14 cellular contexts compared by ENCODE assay signal in genomic region chr2:168470188-168470879, GRCh38. TPM values are rescaled to one million over a fixed set of nuclear protein-coding genes. Genes with fewer than 3 reads are reported as not detected.
A peak's percentile ranks its signal among the peaks of the same experiment; 100 is the strongest.
DNase-seq lines count a peak whose midpoint lies in the region; ATAC-seq, FAIRE-seq and TF ChIP-seq lines count a peak whose summit lies in the region.
"Had no signal": no experiment of that assay in that cellular context is flagged by ENCODE, and none has a peak within 500 bp of the region (broad histone marks: within the 10 kb centered on the region; RNA-seq: fewer than 3 reads in every experiment).

No MANE protein-coding gene starts in this region.

- no peaks in the 10 kb centered on the region for H3K27me3 Mint-ChIP-seq in immature natural killer cell (ENCODE audit: low read depth in 3 of 3)
- H3K27me3 Mint-ChIP-seq in activated T-helper 2 cell treated with anti-CD3 and anti-CD28 coated beads, Interferon-gamma antibody, Interleukin-2, Interleukin-4, amounts not matched to agents 10 μg/mL and 5 μg/mL and 100 μg/mL, durations not matched to agents 14 hours and 24 hours and 36 hours (ENCODE audit: low read depth) = no peaks in the 10 kb centered on the region
- H3K27me3 Mint-ChIP-seq: IgD-negative memory B cell had no signal

- intact Hi-C loops in activated T-helper 2 cell treated with anti-CD3 and anti-CD28 coated beads, Interferon-gamma antibody, Interleukin-2, Interleukin-4, amounts not matched to agents 10 μg/mL and 5 μg/mL and 100 μg/mL, durations not matched to agents 14 hours and 24 hours and 36 hours (cut with micrococcal nuclease) = no loop called here

- H3K4me2 ChIP-seq in A549 = no peak overlapping the region

- H3K4me1 ChIP-seq in A549 = peaks cover 30% of the 10 kb centered on the region

- DNase-seq in A549 (ENCODE audit: low read depth in 1 of 2, low spot score in 1 of 2) = no peak
- DNase-seq in NCI-H2227 treated with DMSO at 0.1 percent for 48 hours (lab: John Stamatoyannopoulos, UW) = peak; percentile 26
- no peak for DNase-seq in immature natural killer cell
- no peak for DNase-seq in A172 (ENCODE audit: low spot score)
- no peak for DNase-seq in stimulated activated CD4-positive, alpha-beta T cell treated with anti-CD3 and anti-CD28 coated beads, Interleukin-12 subunit alpha, Interleukin-12 subunit beta, amount 100 ng/mL, for 4 hours
- no peak for DNase-seq in NCI-H128 (lab: John Stamatoyannopoulos, UW; ENCODE audit: unreplicated experiment)
- DNase-seq in activated T-helper 2 cell treated with anti-CD3 and anti-CD28 coated beads, Interferon-gamma antibody, Interleukin-2, Interleukin-4, amounts not matched to agents 10 μg/mL and 5 μg/mL and 100 μg/mL, durations not matched to agents 14 hours and 24 hours and 36 hours (ENCODE audit: low spot score) = no peak
- DNase-seq: activated CD8-positive, alpha-beta memory T cell treated with anti-CD3 and anti-CD28 coated beads, Interleukin-2, amount 10 ng/mL, durations not matched to agents 7 days and 5 days; aorta; T1000 had no signal

- no peak for TF ChIP-seq CTCF in A549 (IDR thresholded peaks at IDR 0.05)

- 88% methylated on average over 3 of the region's 3 CpGs for WGBS in A549 (ENCODE audit: missing lambda C conversion rate)

- no peak for TF ChIP-seq POLR2A in A549 (IDR thresholded peaks at IDR 0.05; ENCODE audit: low read length)

- CTCF ChIA-PET in A549 (lab: Yijun Ruan, JAX) = interaction anchor here (0.9 to 1.5 kb wide), 3 partner anchors 14 to 289 kb away, joined by 3 read pairs; partner anchors contain the start of gene CERS6

- no peaks in the 10 kb centered on the region for H3K9me3 Mint-ChIP-seq in immature natural killer cell
- no peaks in the 10 kb centered on the region for H3K9me3 Mint-ChIP-seq in activated T-helper 2 cell treated with anti-CD3 and anti-CD28 coated beads, Interferon-gamma antibody, Interleukin-2, Interleukin-4, amounts not matched to agents 10 μg/mL and 5 μg/mL and 100 μg/mL, durations not matched to agents 14 hours and 24 hours and 36 hours
- H3K9me3 Mint-ChIP-seq: IgD-negative memory B cell had no signal

- peak overlapping the region in 5 of 6 donors; percentile 18 to 80 (median 55) for H3K27ac Mint-ChIP-seq in immature natural killer cell
- H3K27ac Mint-ChIP-seq in activated T-helper 2 cell treated with anti-CD3 and anti-CD28 coated beads, Interferon-gamma antibody, Interleukin-2, Interleukin-4, amounts not matched to agents 10 μg/mL and 5 μg/mL and 100 μg/mL, durations not matched to agents 14 hours and 24 hours and 36 hours = no peak overlapping the region
- H3K27ac Mint-ChIP-seq: activated CD8-positive, alpha-beta memory T cell treated with anti-CD3 and anti-CD28 coated beads, Interleukin-2, amount 10 ng/mL, durations not matched to agents 7 days and 5 days had no signal

- H3K4me3 Mint-ChIP-seq in immature natural killer cell = peak overlapping the region in 3 of 5 donors; percentile 1 to 21 (median 15)
- H3K4me3 Mint-ChIP-seq in activated T-helper 2 cell treated with anti-CD3 and anti-CD28 coated beads, Interferon-gamma antibody, Interleukin-2, Interleukin-4, amounts not matched to agents 10 μg/mL and 5 μg/mL and 100 μg/mL, durations not matched to agents 14 hours and 24 hours and 36 hours (ENCODE audit: low read depth) = no peak overlapping the region
- H3K4me3 Mint-ChIP-seq: activated CD8-positive, alpha-beta memory T cell treated with anti-CD3 and anti-CD28 coated beads, Interleukin-2, amount 10 ng/mL, durations not matched to agents 7 days and 5 days had no signal

- POLR2A ChIA-PET in A549 (lab: Yijun Ruan, JAX) = interaction anchor here (0.7 kb wide), 1 partner anchor 14 kb away, joined by 3 read pairs; the partner anchor contains the start of gene CERS6

- ATAC-seq in A549 (peak; percentile 28 to 29; a peak in 1 of 6 replicates), GM18868 (IDR thresholded peaks at IDR 0.05; ENCODE audit: unreplicated experiment) (peak; percentile 13)
- ATAC-seq: activated CD8-positive, alpha-beta memory T cell treated with anti-CD3 and anti-CD28 coated beads, Interleukin-2, amount 10 ng/mL, durations not matched to agents 7 days and 5 days had no signal

- H3K4me3 ChIP-seq in A549 = no peak overlapping the region
- H3K4me3 ChIP-seq: skin epidermis had no signal

- H3K27ac ChIP-seq in A549 = no peak overlapping the region
- H3K27ac ChIP-seq: skin epidermis had no signal

- TF ChIP-seq EP300 in A549 (IDR thresholded peaks at IDR 0.05) = no peak

- no peak for TF ChIP-seq RAD21 in A549 (conservative IDR thresholded peaks at IDR 0.05 in 1 of 2, IDR thresholded peaks at IDR 0.05 in 1 of 2)

- FAIRE-seq in A549 (lab: Jason Lieb, UNC) = no peak
- FAIRE-seq: endothelial cell of umbilical vein had no signal

- H3K9me3 ChIP-seq in A549 = no peaks in the 10 kb centered on the region

- no peaks in the 10 kb centered on the region for H3K36me3 Mint-ChIP-seq in immature natural killer cell
- peaks cover 3% of the 10 kb centered on the region for H3K36me3 Mint-ChIP-seq in activated T-helper 2 cell treated with anti-CD3 and anti-CD28 coated beads, Interferon-gamma antibody, Interleukin-2, Interleukin-4, amounts not matched to agents 10 μg/mL and 5 μg/mL and 100 μg/mL, durations not matched to agents 14 hours and 24 hours and 36 hours (ENCODE audit: low read depth)
- H3K36me3 Mint-ChIP-seq: IgD-negative memory B cell had no signal

- H3K4me1 Mint-ChIP-seq in immature natural killer cell = peaks cover 56 to 62% of the 10 kb centered on the region in 2 donors
- H3K4me1 Mint-ChIP-seq in activated T-helper 2 cell treated with anti-CD3 and anti-CD28 coated beads, Interferon-gamma antibody, Interleukin-2, Interleukin-4, amounts not matched to agents 10 μg/mL and 5 μg/mL and 100 μg/mL, durations not matched to agents 14 hours and 24 hours and 36 hours (ENCODE audit: low read depth) = peaks cover 46% of the 10 kb centered on the region

TF ChIP-seq in A549, 52 proteins besides CTCF, POLR2A, EP300 and RAD21:
- TF ChIP-seq ZC3H11A (IDR thresholded peaks at IDR 0.05) = no peak
- no peak for TF ChIP-seq KDM1A (IDR thresholded peaks at IDR 0.05; ENCODE audit: low read depth)
- no peak for TF ChIP-seq ESRRA (IDR thresholded peaks at IDR 0.05; ENCODE audit: borderline replicate concordance, low read length)
- no peak for TF ChIP-seq GATA3 (IDR thresholded peaks at IDR 0.05; ENCODE audit: borderline replicate concordance)
- no peak for TF ChIP-seq CBX2 (IDR thresholded peaks at IDR 0.05; ENCODE audit: borderline replicate concordance, low read depth)
- TF ChIP-seq ZSCAN20 (CRISPR knock-in tag; IDR thresholded peaks at IDR 0.05) = no peak
- no peak for TF ChIP-seq FOSL2 (IDR thresholded peaks at IDR 0.05)
- no peak for TF ChIP-seq FOSL2 (CRISPR knock-in tag; IDR thresholded peaks at IDR 0.05)
- no peak for TF ChIP-seq MAFK (IDR thresholded peaks at IDR 0.05; ENCODE audit: partially characterized antibody)
- no peak for TF ChIP-seq HOXB13 (CRISPR knock-in tag; IDR thresholded peaks at IDR 0.05; ENCODE audit: low read depth)
- no peak for TF ChIP-seq NPAS2 (CRISPR knock-in tag; IDR thresholded peaks at IDR 0.05; ENCODE audit: borderline replicate concordance)
- no peak for TF ChIP-seq RNF2 (IDR thresholded peaks at IDR 0.05; ENCODE audit: borderline replicate concordance, low read depth)
- no peak for TF ChIP-seq MYC (IDR thresholded peaks at IDR 0.05; ENCODE audit: borderline replicate concordance, low read length)
- TF ChIP-seq E2F6 (IDR thresholded peaks at IDR 0.05; ENCODE audit: borderline replicate concordance, low read depth) = no peak
- TF ChIP-seq ZNF302 (CRISPR knock-in tag; IDR thresholded peaks at IDR 0.05) = no peak
- TF ChIP-seq RFX5 (IDR thresholded peaks at IDR 0.05) = no peak
- no peak for TF ChIP-seq USF2 (IDR thresholded peaks at IDR 0.05)
- TF ChIP-seq TFCP2L1 (CRISPR knock-in tag; IDR thresholded peaks at IDR 0.05) = no peak
- no peak for TF ChIP-seq BHLHE40 (IDR thresholded peaks at IDR 0.05; ENCODE audit: low read depth, low read length)
- TF ChIP-seq NR3C1 (IDR thresholded peaks at IDR 0.05) = no peak

RNA-seq across cellular contexts. Expression of gene CERS6, which starts 14.3 kb away (rescaled TPM):
- polyA plus RNA-seq in A549 (2011; rRNA removed) (16.9 and 19.0 TPM in 2 replicates), A549 (2017; fragmentation: RNase III; extraction: RNeasy Plus Mini Kit Qiagen cat#74134 plus additional on column Dnase treatment) (10.9 to 12.0 TPM (median 11.6 TPM) in 3 replicates), immature natural killer cell (1 to 10 TPM; 2.4 to 9.2 (median 5.6) TPM)
- 2.9 and 3.7 TPM in 2 replicates for polyA plus RNA-seq in A549 (2012; cell fraction: cytosol; rRNA removed)
- polyA plus RNA-seq in A549 (2012; cell fraction: nucleus; rRNA removed) = 1.7 and 3.2 TPM in 2 replicates
- 12.8 and 13.0 TPM in 2 replicates for polyA minus RNA-seq in A549 (2011; rRNA and poly(A)+ RNA removed)
- 25.4 and 28.1 TPM in 2 replicates for total RNA-seq in A172 (2014; rRNA removed; shearing (Covaris generic))
- 21.5 and 22.4 TPM in 2 replicates for total RNA-seq in activated T-helper 2 cell treated with anti-CD3 and anti-CD28 coated beads, Interferon-gamma antibody, Interleukin-2, Interleukin-4, amounts not matched to agents 10 μg/mL and 5 μg/mL and 100 μg/mL, durations not matched to agents 14 hours and 24 hours and 36 hours
